ENCODE assay signal across 22 cellular contexts in the genomic region with DNA sequence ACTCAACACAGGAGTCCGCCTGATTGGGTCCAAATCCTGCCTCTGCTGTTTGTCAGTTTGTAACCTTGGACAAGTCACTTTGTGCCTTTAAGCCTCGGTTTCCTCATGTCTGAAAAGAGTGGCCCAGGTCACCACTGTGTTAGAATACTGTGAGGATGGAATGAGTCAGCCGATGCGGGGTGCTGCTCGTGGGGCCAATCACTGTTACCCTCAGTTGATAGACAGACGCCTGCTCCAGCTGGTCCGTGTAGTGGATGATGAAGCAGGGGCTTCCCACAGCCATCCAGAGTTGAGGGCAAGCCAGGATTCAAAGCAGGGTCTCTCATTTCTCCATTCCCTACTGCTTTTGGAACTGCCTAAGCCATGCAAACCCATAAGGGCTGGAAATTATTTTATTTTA.
"Had no signal": no experiment of that assay in that cellular context is flagged by ENCODE, and none has a peak within 500 bp of the region (broad histone marks: within the 10 kb centered on the region; RNA-seq: fewer than 3 reads in every experiment).

No MANE protein-coding gene starts in this region.

- H3K4me3 Mint-ChIP-seq: activated naive CD8-positive, alpha-beta T cell treated with anti-CD3 and anti-CD28 coated beads, Interleukin-2, amount 10 ng/mL, durations not matched to agents 7 days and 5 days; activated T-cell treated with anti-CD3 and anti-CD28 coated beads, Interleukin-2, amount 50 U/mL, for 72 hours; T-helper 1 cell treated with Interleukin-12 subunit alpha and Interleukin-12 subunit beta and Interleukin-4 antibody, amounts not matched to agents 30 μg/mL and 1 μg/mL, for 36 hours had no signal

- H3K27ac Mint-ChIP-seq: activated naive CD8-positive, alpha-beta T cell treated with anti-CD3 and anti-CD28 coated beads, Interleukin-2, amount 10 ng/mL, durations not matched to agents 7 days and 5 days; activated T-cell treated with anti-CD3 and anti-CD28 coated beads, Interleukin-2, amount 50 U/mL, for 72 hours; T-helper 1 cell treated with Interleukin-12 subunit alpha and Interleukin-12 subunit beta and Interleukin-4 antibody, amounts not matched to agents 30 μg/mL and 1 μg/mL, for 36 hours had no signal

- DNase-seq: activated CD4-positive, alpha-beta T cell treated with anti-CD3 and anti-CD28 coated beads for 4 hours; activated naive CD4-positive, alpha-beta T cell treated with anti-CD3 and anti-CD28 coated beads, Interleukin-2, amount 50 U/mL, for 16 hours; activated naive CD8-positive, alpha-beta T cell treated with anti-CD3 and anti-CD28 coated beads, Interleukin-2, amount 10 ng/mL, durations not matched to agents 7 days and 5 days; activated T-cell treated with anti-CD3 and anti-CD28 coated beads for 4 hours; activated T-cell treated with anti-CD3 and anti-CD28 coated beads, Interleukin-2, amount 50 U/mL, for 72 hours; adrenal gland; anterior cingulate cortex; central memory CD4-positive, alpha-beta T cell; Karpas-422; NCI-H146; NCI-H187 treated with DMSO at 0.1 percent for 48 hours; NCI-H2171; NCI-H2227 treated with DMSO at 0.1 percent for 48 hours; NCI-H526; NK-92 treated with Interleukin-12 subunit alpha and Interleukin-12 subunit beta, amount 100 ng/mL, for 24 hours; OCI-M1; SHP77 treated with DMSO at 0.1 percent for 48 hours had no signal

- H3K9me3 ChIP-seq: adrenal gland, breast epithelium had no signal

- H3K4me3 ChIP-seq: adrenal gland, breast epithelium, K562 had no signal

- H3K27me3 ChIP-seq: adrenal gland, breast epithelium had no signal

- ATAC-seq: activated CD4-positive, CD25-positive, alpha-beta regulatory T cell treated with anti-CD3 and anti-CD28 coated beads, Interleukin-2, amount 50 U/mL, for 24 hours; K562; Panc1 had no signal

- H3K9me3 Mint-ChIP-seq: activated naive CD8-positive, alpha-beta T cell treated with anti-CD3 and anti-CD28 coated beads, Interleukin-2, amount 10 ng/mL, durations not matched to agents 7 days and 5 days; activated T-cell treated with anti-CD3 and anti-CD28 coated beads, Interleukin-2, amount 50 U/mL, for 72 hours; T-helper 1 cell treated with Interleukin-12 subunit alpha and Interleukin-12 subunit beta and Interleukin-4 antibody, amounts not matched to agents 30 μg/mL and 1 μg/mL, for 36 hours had no signal

- H3K36me3 ChIP-seq: breast epithelium had no signal

- H3K27me3 Mint-ChIP-seq: activated naive CD8-positive, alpha-beta T cell treated with anti-CD3 and anti-CD28 coated beads, Interleukin-2, amount 10 ng/mL, durations not matched to agents 7 days and 5 days had no signal

- H3K27ac ChIP-seq: adrenal gland had no signal
